29 cellular contexts compared by ENCODE assay signal in genomic region chr6:48024956-48025355, GRCh38.
"Had no signal": no experiment of that assay in that cellular context is flagged by ENCODE, and none has a peak within 500 bp of the region (broad histone marks: within the 10 kb centered on the region; RNA-seq: fewer than 3 reads in every experiment).

No MANE protein-coding gene starts in this region.

- H3K4me3 Mint-ChIP-seq: stimulated activated effector memory CD8-positive, alpha-beta T cell treated with anti-CD3 and anti-CD28 coated beads, Interleukin-12 subunit alpha, Interleukin-12 subunit beta, amount 100 ng/mL, for 72 hours; stimulated activated memory B cell treated with anti-CD40 and anti-IgM and Interleukin-4, amounts not matched to agents 10 μg/mL and 1 μg/mL and 100 μg/mL, for 72 hours; stimulated activated naive B cell treated with anti-CD40 and anti-IgM and Interleukin-4, amounts not matched to agents 10 μg/mL and 1 μg/mL and 100 μg/mL, for 72 hours; stimulated activated naive CD8-positive, alpha-beta T cell treated with anti-CD3 and anti-CD28 coated beads, Interleukin-15, amount 100 ng/mL, for 72 hours; stimulated activated naive CD8-positive, alpha-beta T cell treated with anti-CD3 and anti-CD28 coated beads, Interleukin-15, Interleukin-2, amounts not matched to agents 100 ng/mL and 50 ng/mL, for 24 hours; type B pancreatic cell had no signal

- H3K4me1 ChIP-seq: stomach, suprapubic skin, testis, thyroid gland, tibial artery, tibial nerve, transverse colon, upper lobe of left lung, upper lobe of right lung, uterus, vagina had no signal

- H3K27ac ChIP-seq: stomach, suprapubic skin, testis, thoracic aorta, thyroid gland, tibial artery, tibial nerve, transverse colon, upper lobe of left lung, upper lobe of right lung, uterus, vagina had no signal

- H3K27me3 ChIP-seq: stomach, suprapubic skin, testis, thyroid gland, tibial artery, tibial nerve, transverse colon, upper lobe of left lung, upper lobe of right lung, uterus, vagina had no signal

- H3K36me3 Mint-ChIP-seq: stimulated activated effector memory CD8-positive, alpha-beta T cell treated with anti-CD3 and anti-CD28 coated beads, Interleukin-12 subunit alpha, Interleukin-12 subunit beta, amount 100 ng/mL, for 72 hours; stimulated activated memory B cell treated with anti-CD40 and anti-IgM and Interleukin-4, amounts not matched to agents 10 μg/mL and 1 μg/mL and 100 μg/mL, for 72 hours; stimulated activated naive B cell treated with anti-CD40 and anti-IgM and Interleukin-4, amounts not matched to agents 10 μg/mL and 1 μg/mL and 100 μg/mL, for 72 hours; type B pancreatic cell had no signal

- H3K9me3 ChIP-seq: stomach, suprapubic skin, testis, thoracic aorta, thyroid gland, tibial artery, tibial nerve, transverse colon, upper lobe of left lung, upper lobe of right lung, uterus, vagina had no signal

- H3K27ac Mint-ChIP-seq: stimulated activated effector memory CD8-positive, alpha-beta T cell treated with anti-CD3 and anti-CD28 coated beads, Interleukin-12 subunit alpha, Interleukin-12 subunit beta, amount 100 ng/mL, for 72 hours; stimulated activated memory B cell treated with anti-CD40 and anti-IgM and Interleukin-4, amounts not matched to agents 10 μg/mL and 1 μg/mL and 100 μg/mL, for 72 hours; stimulated activated naive B cell treated with anti-CD40 and anti-IgM and Interleukin-4, amounts not matched to agents 10 μg/mL and 1 μg/mL and 100 μg/mL, for 72 hours; stimulated activated naive CD8-positive, alpha-beta T cell treated with anti-CD3 and anti-CD28 coated beads, Interleukin-15, amount 100 ng/mL, for 72 hours; stimulated activated naive CD8-positive, alpha-beta T cell treated with anti-CD3 and anti-CD28 coated beads, Interleukin-15, Interleukin-2, amounts not matched to agents 100 ng/mL and 50 ng/mL, for 24 hours; type B pancreatic cell had no signal

- H3K4me3 ChIP-seq: stomach, suprapubic skin, testis, thoracic aorta, thyroid gland, tibial artery, tibial nerve, transverse colon, upper lobe of left lung, upper lobe of right lung, uterus, vagina had no signal

- DNase-seq: stimulated activated CD4-positive, alpha-beta T cell treated with anti-CD3 and anti-CD28 coated beads, Interleukin-2, amount 100 ng/mL, for 48 hours; stimulated activated CD4-positive, alpha-beta T cell treated with anti-CD3 and anti-CD28 coated beads, Interleukin-4, amount 100 ng/mL, for 1 hour; stimulated activated CD4-positive, alpha-beta T cell treated with anti-CD3 and anti-CD28 coated beads, Interleukin-4, amount 100 ng/mL, for 24 hours; stimulated activated CD4-positive, alpha-beta T cell treated with anti-CD3 and anti-CD28 coated beads, Interleukin-4, amount 100 ng/mL, for 4 hours; stimulated activated CD8-positive, alpha-beta memory T cell treated with anti-CD3 and anti-CD28 coated beads, Interleukin-4, amount 100 ng/mL, for 48 hours; stimulated activated naive B cell treated with anti-CD40 and anti-IgM and Interleukin-4, amounts not matched to agents 10 μg/mL and 1 μg/mL and 100 μg/mL, for 72 hours; stimulated activated naive CD4-positive, alpha-beta T cell; stimulated activated naive CD4-positive, alpha-beta T cell treated with Interleukin-2 at 50 U/mL for 16 hours; stimulated activated naive CD8-positive, alpha-beta T cell treated with anti-CD3 and anti-CD28 coated beads, Interleukin-15, amount 100 ng/mL, for 72 hours; stimulated activated naive CD8-positive, alpha-beta T cell treated with anti-CD3 and anti-CD28 coated beads, Interleukin-15, Interleukin-2, amounts not matched to agents 100 U/mL and 50 U/mL, for 24 hours; stomach; substantia nigra; testis; thyroid gland; tibial artery; transverse colon; trophoblast cell; upper lobe of left lung; upper lobe of right lung; uterus had no signal

- H3K9me3 Mint-ChIP-seq: stimulated activated memory B cell treated with anti-CD40 and anti-IgM and Interleukin-4, amounts not matched to agents 10 μg/mL and 1 μg/mL and 100 μg/mL, for 72 hours; stimulated activated naive B cell treated with anti-CD40 and anti-IgM and Interleukin-4, amounts not matched to agents 10 μg/mL and 1 μg/mL and 100 μg/mL, for 72 hours; stimulated activated naive CD8-positive, alpha-beta T cell treated with anti-CD3 and anti-CD28 coated beads, Interleukin-15, amount 100 ng/mL, for 72 hours; stimulated activated naive CD8-positive, alpha-beta T cell treated with anti-CD3 and anti-CD28 coated beads, Interleukin-15, Interleukin-2, amounts not matched to agents 100 ng/mL and 50 ng/mL, for 24 hours; type B pancreatic cell had no signal

- ATAC-seq: stimulated activated effector memory CD8-positive, alpha-beta T cell treated with anti-CD3 and anti-CD28 coated beads, Interleukin-12 subunit alpha, Interleukin-12 subunit beta, amount 100 ng/mL, for 72 hours; stimulated activated memory B cell treated with anti-CD40 and anti-IgM and Interleukin-4, amounts not matched to agents 10 μg/mL and 1 μg/mL and 100 μg/mL, for 72 hours; stimulated activated naive B cell treated with anti-CD40 and anti-IgM and Interleukin-4, amounts not matched to agents 10 μg/mL and 1 μg/mL and 100 μg/mL, for 72 hours; stimulated activated naive CD8-positive, alpha-beta T cell treated with anti-CD3 and anti-CD28 coated beads, Interleukin-15, amount 100 ng/mL, for 72 hours; stimulated activated naive CD8-positive, alpha-beta T cell treated with anti-CD3 and anti-CD28 coated beads, Interleukin-15, Interleukin-2, amounts not matched to agents 100 U/mL and 50 U/mL, for 24 hours; upper lobe of right lung had no signal

- H3K36me3 ChIP-seq: stomach, suprapubic skin, thoracic aorta, thyroid gland, tibial artery, tibial nerve, transverse colon, upper lobe of left lung, upper lobe of right lung, uterus, vagina had no signal

- H3K27me3 Mint-ChIP-seq: stimulated activated memory B cell treated with anti-CD40 and anti-IgM and Interleukin-4, amounts not matched to agents 10 μg/mL and 1 μg/mL and 100 μg/mL, for 72 hours; stimulated activated naive B cell treated with anti-CD40 and anti-IgM and Interleukin-4, amounts not matched to agents 10 μg/mL and 1 μg/mL and 100 μg/mL, for 72 hours; stimulated activated naive CD8-positive, alpha-beta T cell treated with anti-CD3 and anti-CD28 coated beads, Interleukin-15, Interleukin-2, amounts not matched to agents 100 ng/mL and 50 ng/mL, for 24 hours; type B pancreatic cell had no signal

- FAIRE-seq: urothelium cell line had no signal

- H3K4me1 Mint-ChIP-seq: stimulated activated effector memory CD8-positive, alpha-beta T cell treated with anti-CD3 and anti-CD28 coated beads, Interleukin-12 subunit alpha, Interleukin-12 subunit beta, amount 100 ng/mL, for 72 hours; stimulated activated naive B cell treated with anti-CD40 and anti-IgM and Interleukin-4, amounts not matched to agents 10 μg/mL and 1 μg/mL and 100 μg/mL, for 72 hours had no signal
